Comparison of ENCODE assay signal across 8 cellular contexts in genomic region chr13:78601886-78602560, GRCh38. TPM values are rescaled to one million over a fixed set of nuclear protein-coding genes. Genes with fewer than 3 reads are reported as not detected.
DNase-seq lines count a peak whose midpoint lies in the region; ATAC-seq and TF ChIP-seq lines count a peak whose summit lies in the region.

No MANE protein-coding gene starts in this region.

- peaks cover 23 to 29% of the 10 kb centered on the region in 2 donors for H3K4me1 Mint-ChIP-seq in effector memory CD8-positive, alpha-beta T cell (ENCODE audit: low read depth in 2 of 2)
- H3K4me1 Mint-ChIP-seq in progenitor cell of endocrine pancreas (ENCODE audit: low read depth), result peaks cover 9% of the 10 kb centered on the region

- TF ChIP-seq POLR2A in uterus (IDR thresholded peaks at IDR 0.05), result no peak
- TF ChIP-seq POLR2A in prostate gland (IDR thresholded peaks at IDR 0.05), result no peak

- intact Hi-C loops in uterus (cut with DNase I; ENCODE audit: low total_unique reads) (no loop called here), prostate gland (cut with DNase I) (no loop called here)

- H3K4me3 ChIP-seq in HUES64 (ENCODE audit: low read length) (peak overlapping the region; percentile 56), uterus (no peak overlapping the region), prostate gland (no peak overlapping the region)

- H3K27me3 Mint-ChIP-seq in effector memory CD8-positive, alpha-beta T cell, result peaks cover 86 to 93% of the 10 kb centered on the region in 2 donors
- H3K27me3 Mint-ChIP-seq in progenitor cell of endocrine pancreas, result peaks cover 88% of the 10 kb centered on the region

- peaks cover 0 to 2% of the 10 kb centered on the region in 2 donors for H3K9me3 Mint-ChIP-seq in effector memory CD8-positive, alpha-beta T cell
- H3K9me3 Mint-ChIP-seq in progenitor cell of endocrine pancreas (ENCODE audit: low read depth), result no peaks in the 10 kb centered on the region

- WGBS in HUES64, result under 1% methylated on average over 109 of the region's 109 CpGs
- WGBS in prostate gland, result 4% methylated on average over 20 of the region's 109 CpGs

- TF ChIP-seq CTCF in progenitor cell of endocrine pancreas (IDR thresholded peaks at IDR 0.05; ENCODE audit: unreplicated experiment) (no peak), uterus (IDR thresholded peaks at IDR 0.05) (no peak), prostate gland (IDR thresholded peaks at IDR 0.05) (no peak)

- H3K27ac Mint-ChIP-seq in effector memory CD8-positive, alpha-beta T cell, result peak overlapping the region in 1 of 2 donors; percentile 42
- H3K27ac Mint-ChIP-seq in progenitor cell of endocrine pancreas, result peak overlapping the region; percentile 3

- H3K9ac ChIP-seq in HUES64 (ENCODE audit: low read depth, low read length), result no peak overlapping the region

- peaks cover 26% of the 10 kb centered on the region; the same call in 1 of the 2 replicates for H3K4me1 ChIP-seq in HUES64 (ENCODE audit: insufficient read depth, low read length)
- H3K4me1 ChIP-seq in uterus, result peaks cover 0 to 9% of the 10 kb centered on the region in 2 donors
- H3K4me1 ChIP-seq in prostate gland (replicated peaks), result peaks cover 4% of the 10 kb centered on the region

- H3K27ac ChIP-seq in HUES64 (ENCODE audit: low read depth, low read length) (no peak overlapping the region), uterus (no peak overlapping the region), prostate gland (no peak overlapping the region)

- no peaks in the 10 kb centered on the region for H3K36me3 ChIP-seq in HUES64 (ENCODE audit: insufficient read depth, low read length)
- no peaks in the 10 kb centered on the region for H3K36me3 ChIP-seq in uterus
- H3K36me3 ChIP-seq in prostate gland, result no peaks in the 10 kb centered on the region

- H3K36me3 Mint-ChIP-seq in effector memory CD8-positive, alpha-beta T cell (ENCODE audit: insufficient read depth), result peaks cover 18% of the 10 kb centered on the region
- H3K36me3 Mint-ChIP-seq in progenitor cell of endocrine pancreas (ENCODE audit: insufficient read depth), result no peaks in the 10 kb centered on the region

- DNase-seq in NCI-H748 (lab: John Stamatoyannopoulos, UW; ENCODE audit: unreplicated experiment), result peak; percentile 58
- no peak for DNase-seq in NCI-H748 treated with DMSO at 0.1 percent for 48 hours (lab: John Stamatoyannopoulos, UW)
- DNase-seq in effector memory CD8-positive, alpha-beta T cell, result no peak
- DNase-seq in progenitor cell of endocrine pancreas (ENCODE audit: low spot score, unreplicated experiment), result no peak
- no peak for DNase-seq in effector CD8-positive, alpha-beta T cell (lab: John Stamatoyannopoulos, UW)
- DNase-seq in uterus, result no peak
- no peak for DNase-seq in prostate gland (ENCODE audit: low spot score)

- H3K9me3 ChIP-seq in HUES64 (ENCODE audit: insufficient read depth, low read depth, low read length), result no peaks in the 10 kb centered on the region
- H3K9me3 ChIP-seq in uterus, result peaks cover 0 to 3% of the 10 kb centered on the region in 2 donors
- no peaks in the 10 kb centered on the region for H3K9me3 ChIP-seq in prostate gland

- peak; percentile 21 for ATAC-seq in effector memory CD8-positive, alpha-beta T cell (replicated peaks)

- H3K27me3 ChIP-seq in HUES64 (ENCODE audit: insufficient read depth, low read length) (peaks cover 99% of the 10 kb centered on the region), uterus (peaks cover 41 to 77% of the 10 kb centered on the region in 2 donors), prostate gland (replicated peaks; ENCODE audit: insufficient read depth) (peaks cover 69% of the 10 kb centered on the region)

- peak overlapping the region; percentile 78 to 86 for H3K4me3 Mint-ChIP-seq in effector memory CD8-positive, alpha-beta T cell
- peak overlapping the region; percentile 56 for H3K4me3 Mint-ChIP-seq in progenitor cell of endocrine pancreas (ENCODE audit: low read depth)

RNA-seq across cellular contexts. Expression of gene POU4F1, which starts 1.3 kb away (rescaled TPM):
- 0.30 TPM for polyA plus RNA-seq in HUES64 (2013, experiment 1 of 2)
- polyA plus RNA-seq in HUES64 (2013, experiment 2 of 2), result 0.57 TPM
- total RNA-seq in progenitor cell of endocrine pancreas (0.36 and 0.38 TPM in 2 replicates), uterus (not detected), prostate gland (under 1 TPM in 1 of 2 donors, not detected in 1; 0.68 TPM)

RNA-seq across cellular contexts. Expression of gene OBI1, which starts 56.9 kb away (rescaled TPM):
- 15.0 TPM for polyA plus RNA-seq in HUES64 (2013, experiment 1 of 2)
- 17.9 TPM for polyA plus RNA-seq in HUES64 (2013, experiment 2 of 2)
- total RNA-seq in progenitor cell of endocrine pancreas (22.3 TPM in 2 replicates), uterus (10 to 100 TPM in 2 of 4 donors, 1 to 10 TPM in 2; 4.7 to 32.6 (median 10.0) TPM), prostate gland (10 to 100 TPM in 1 of 2 donors, 1 to 10 TPM in 1; 7.9 to 20.4 TPM)
